Comparison of ENCODE assay signal across 12 cellular contexts in genomic region chr5:138402640-138403039, GRCh38. TPM values are rescaled to one million over a fixed set of nuclear protein-coding genes. Genes with fewer than 3 reads are reported as not detected.
A peak's percentile ranks its signal among the peaks of the same experiment; 100 is the strongest.
DNase-seq lines count a peak whose midpoint lies in the region; ATAC-seq and TF ChIP-seq lines count a peak whose summit lies in the region.
"Had no signal": no experiment of that assay in that cellular context is flagged by ENCODE, and none has a peak within 500 bp of the region (broad histone marks: within the 10 kb centered on the region; RNA-seq: fewer than 3 reads in every experiment).

No MANE protein-coding gene starts in this region.

- no peaks in the 10 kb centered on the region for H3K27me3 Mint-ChIP-seq in activated naive CD4-positive, alpha-beta T cell treated with anti-CD3 and anti-CD28 coated beads for 36 hours (ENCODE audit: low read depth)
- no peaks in the 10 kb centered on the region for H3K27me3 Mint-ChIP-seq in activated naive CD4-positive, alpha-beta T cell treated with anti-CD3 and anti-CD28 coated beads, Interleukin-2, amount 10 ng/mL, durations not matched to agents 7 days and 5 days
- no peaks in the 10 kb centered on the region for H3K27me3 Mint-ChIP-seq in stimulated activated naive B cell treated with anti-CD40 and anti-IgM and Interleukin-4, amounts not matched to agents 10 μg/mL and 1 μg/mL and 100 μg/mL, for 72 hours

- no peaks in the 10 kb centered on the region for H4K20me1 ChIP-seq in HCT116 (ENCODE audit: insufficient read depth)

- no peak overlapping the region for H3K4me3 Mint-ChIP-seq in activated naive CD4-positive, alpha-beta T cell treated with anti-CD3 and anti-CD28 coated beads for 36 hours
- H3K4me3 Mint-ChIP-seq in activated naive CD4-positive, alpha-beta T cell treated with anti-CD3 and anti-CD28 coated beads, Interleukin-2, amount 10 ng/mL, durations not matched to agents 7 days and 5 days, result no peak overlapping the region
- H3K4me3 Mint-ChIP-seq in stimulated activated naive B cell treated with anti-CD40 and anti-IgM and Interleukin-4, amounts not matched to agents 10 μg/mL and 1 μg/mL and 100 μg/mL, for 72 hours, result no peak overlapping the region

- H3K27ac ChIP-seq in HCT116 (ENCODE audit: low read depth, low read length), result no peak overlapping the region
- H3K27ac ChIP-seq: parathyroid adenoma had no signal

- no peaks in the 10 kb centered on the region for H3K79me2 ChIP-seq in HCT116 (ENCODE audit: insufficient read depth, low read length)

- ATAC-seq in HCT116 (no peak), HG03558 (IDR thresholded peaks at IDR 0.05; ENCODE audit: extremely low read depth, unreplicated experiment) (peak; percentile 75), left ventricle myocardium superior (no peak)
- peak; percentile 74 to 82 for ATAC-seq in stimulated activated naive B cell treated with anti-CD40 and anti-IgM and Interleukin-4, amounts not matched to agents 10 μg/mL and 1 μg/mL and 100 μg/mL, for 72 hours (replicated peaks)

- BruUV-seq in HCT116 (replicated peaks; lab: Mats Ljungman, UMichigan), result TSS peak; percentile 21

- no peak overlapping the region for H3K4me2 ChIP-seq in HCT116 (ENCODE audit: low read length)

- no peaks in the 10 kb centered on the region for H3K9me3 Mint-ChIP-seq in activated naive CD4-positive, alpha-beta T cell treated with anti-CD3 and anti-CD28 coated beads for 36 hours
- no peaks in the 10 kb centered on the region for H3K9me3 Mint-ChIP-seq in activated naive CD4-positive, alpha-beta T cell treated with anti-CD3 and anti-CD28 coated beads, Interleukin-2, amount 10 ng/mL, durations not matched to agents 7 days and 5 days
- H3K9me3 Mint-ChIP-seq in stimulated activated naive B cell treated with anti-CD40 and anti-IgM and Interleukin-4, amounts not matched to agents 10 μg/mL and 1 μg/mL and 100 μg/mL, for 72 hours, result peaks cover 0 to 4% of the 10 kb centered on the region in 2 donors

- no peak for TF ChIP-seq CTCF in HCT116 (IDR thresholded peaks at IDR 0.05 in 2 of 3, conservative IDR thresholded peaks at IDR 0.05 in 1 of 3; ENCODE audit: borderline replicate concordance in 1 of 3, insufficient read depth in 1 of 3, low read depth in 2 of 3, low read length in 2 of 3)

- no peaks in the 10 kb centered on the region for H3K9me2 ChIP-seq in HCT116 (ENCODE audit: insufficient read depth)

- POLR2A ChIA-PET in HCT116 (lab: Charles Lee), result no interaction called here

- H3K36me3 ChIP-seq in HCT116 (ENCODE audit: control insufficient read depth in 1 of 2, insufficient read depth in 2 of 2, low read length in 2 of 2), result peaks cover 15 to 26% of the 10 kb centered on the region in 2 experiments; a peak in 3 of 4 replicates

- no peak for TF ChIP-seq POLR2A in HCT116 (IDR thresholded peaks at IDR 0.05; ENCODE audit: borderline replicate concordance, extremely low read depth, insufficient read depth, insufficient read length)

- H3K4me3 ChIP-seq in HCT116 (replicated peaks in 1 of 2; ENCODE audit: low read depth in 1 of 2, low read length in 2 of 2), result no peak overlapping the region

- peaks cover 30% of the 10 kb centered on the region for H3K36me3 Mint-ChIP-seq in activated naive CD4-positive, alpha-beta T cell treated with anti-CD3 and anti-CD28 coated beads for 36 hours (ENCODE audit: low read depth)
- peaks cover 53% of the 10 kb centered on the region for H3K36me3 Mint-ChIP-seq in activated naive CD4-positive, alpha-beta T cell treated with anti-CD3 and anti-CD28 coated beads, Interleukin-2, amount 10 ng/mL, durations not matched to agents 7 days and 5 days
- H3K36me3 Mint-ChIP-seq in stimulated activated naive B cell treated with anti-CD40 and anti-IgM and Interleukin-4, amounts not matched to agents 10 μg/mL and 1 μg/mL and 100 μg/mL, for 72 hours, result peaks cover 42 to 63% of the 10 kb centered on the region in 2 donors

- intact Hi-C loops in activated naive CD4-positive, alpha-beta T cell treated with anti-CD3 and anti-CD28 coated beads for 36 hours (cut with micrococcal nuclease), result no loop called here
- intact Hi-C loops in HCT116 (cut with micrococcal nuclease), result no loop called here
- intact Hi-C loops in left ventricle myocardium superior (cut with micrococcal nuclease), result no loop called here

- H3K27ac Mint-ChIP-seq in activated naive CD4-positive, alpha-beta T cell treated with anti-CD3 and anti-CD28 coated beads for 36 hours, result no peak overlapping the region
- no peak overlapping the region for H3K27ac Mint-ChIP-seq in activated naive CD4-positive, alpha-beta T cell treated with anti-CD3 and anti-CD28 coated beads, Interleukin-2, amount 10 ng/mL, durations not matched to agents 7 days and 5 days
- H3K27ac Mint-ChIP-seq in stimulated activated naive B cell treated with anti-CD40 and anti-IgM and Interleukin-4, amounts not matched to agents 10 μg/mL and 1 μg/mL and 100 μg/mL, for 72 hours, result peak overlapping the region; percentile 80

- CTCF ChIA-PET in activated naive CD4-positive, alpha-beta T cell treated with anti-CD3 and anti-CD28 coated beads for 36 hours (lab: Charles Lee), result no interaction called here
- CTCF ChIA-PET in activated naive CD4-positive, alpha-beta T cell treated with anti-CD3 and anti-CD28 coated beads, Interleukin-2, amount 10 ng/mL, durations not matched to agents 7 days and 5 days (lab: Charles Lee), result interaction anchor here (0.9 kb wide), 1 partner anchor 180 kb away, joined by 3 read pairs; no protein-coding TSS in a partner anchor
- CTCF ChIA-PET in HCT116 (lab: Charles Lee), result no interaction called here

- H2AFZ ChIP-seq in HCT116 (ENCODE audit: low read depth, low read length, poor library complexity, severe bottlenecking), result no peak overlapping the region
- H2AFZ ChIP-seq: parathyroid adenoma had no signal

- DNase-seq in activated naive CD4-positive, alpha-beta T cell treated with anti-CD3 and anti-CD28 coated beads for 36 hours, result peak; percentile 21
- DNase-seq in activated naive CD4-positive, alpha-beta T cell treated with anti-CD3 and anti-CD28 coated beads, Interleukin-2, amount 10 ng/mL, durations not matched to agents 7 days and 5 days, result no peak
- DNase-seq in HCT116 (ENCODE audit: low read depth, low spot score) (no peak), left ventricle myocardium superior (no peak), HK-2 (ENCODE audit: unreplicated experiment) (no peak), NCI-H1417 treated with DMSO at 0.1 percent for 48 hours (lab: John Stamatoyannopoulos, UW) (no peak)
- DNase-seq in stimulated activated naive B cell treated with anti-CD40 and anti-IgM and Interleukin-4, amounts not matched to agents 10 μg/mL and 1 μg/mL and 100 μg/mL, for 72 hours, result no peak
- DNase-seq: cerebellar nuclear complex, erythroblast, NCI-H510A treated with DMSO at 0.1 percent for 48 hours had no signal

- H3K9me3 ChIP-seq in HCT116 (ENCODE audit: control insufficient read depth in 1 of 2, insufficient read depth in 1 of 2, low read depth in 1 of 2, low read length in 2 of 2), result no peaks in the 10 kb centered on the region

- RAD21 ChIA-PET in HCT116 (lab: Charles Lee; ENCODE audit: low non-redundant PET in 1 of 2, low total read pairs in 2 of 2, uncharacterized antibody in 2 of 2, unreplicated experiment in 2 of 2), result no interaction called here

- H3K27me3 ChIP-seq in HCT116 (ENCODE audit: insufficient read depth, low read length), result no peaks in the 10 kb centered on the region

- peaks cover 15% of the 10 kb centered on the region for H3K4me1 Mint-ChIP-seq in activated naive CD4-positive, alpha-beta T cell treated with anti-CD3 and anti-CD28 coated beads for 36 hours (ENCODE audit: low read depth)
- H3K4me1 Mint-ChIP-seq in activated naive CD4-positive, alpha-beta T cell treated with anti-CD3 and anti-CD28 coated beads, Interleukin-2, amount 10 ng/mL, durations not matched to agents 7 days and 5 days, result peaks cover 13% of the 10 kb centered on the region
- H3K4me1 Mint-ChIP-seq in stimulated activated naive B cell treated with anti-CD40 and anti-IgM and Interleukin-4, amounts not matched to agents 10 μg/mL and 1 μg/mL and 100 μg/mL, for 72 hours, result peaks cover 8 to 22% of the 10 kb centered on the region in 2 donors

- no peak for TF ChIP-seq RAD21 in HCT116 (IDR thresholded peaks at IDR 0.05; ENCODE audit: low read depth)

- no peaks in the 10 kb centered on the region for H3K4me1 ChIP-seq in HCT116 (ENCODE audit: control insufficient read depth in 1 of 2, insufficient read depth in 2 of 2, low read length in 2 of 2)
- H3K4me1 ChIP-seq: parathyroid adenoma had no signal

- H3K9ac ChIP-seq in HCT116 (ENCODE audit: low read length), result no peak overlapping the region
- H3K9ac ChIP-seq: parathyroid adenoma had no signal

TF ChIP-seq in HCT116, 20 proteins besides CTCF, POLR2A, EP300 and RAD21 (continues in another document):
- TF ChIP-seq SP1 (IDR thresholded peaks at IDR 0.05; ENCODE audit: low read depth) (no peak), CEBPB (IDR thresholded peaks at IDR 0.05; ENCODE audit: low read depth) (no peak), POLR2AphosphoS5 (IDR thresholded peaks at IDR 0.05; ENCODE audit: low read depth, low read length) (no peak), ZBTB33 (IDR thresholded peaks at IDR 0.05; ENCODE audit: extremely low read depth, insufficient replicate concordance, low read length) (no peak), SIN3A (IDR thresholded peaks at IDR 0.05; ENCODE audit: low read depth) (no peak), EZH2phosphoT487 (IDR thresholded peaks at IDR 0.05; ENCODE audit: borderline replicate concordance) (no peak), CBX3 (IDR thresholded peaks at IDR 0.05; ENCODE audit: low read depth) (no peak)

RNA-seq across cellular contexts. Expression of gene REEP2, which starts 36.2 kb away (rescaled TPM):
- 1 to 10 TPM; 1.8 to 2.2 TPM for total RNA-seq in activated naive CD4-positive, alpha-beta T cell treated with anti-CD3 and anti-CD28 coated beads for 36 hours
- total RNA-seq in HCT116 (2021; ENCODE audit: unreplicated experiment), result 4.9 TPM
- 4.7 and 5.0 TPM in 2 replicates for polyA plus RNA-seq in HCT116 (2012)
- 6.3 TPM for total RNA-seq in left ventricle myocardium superior

RNA-seq across cellular contexts. Expression of gene KDM3B, which starts 50.2 kb away (rescaled TPM):
- 10 to 100 TPM; 33.4 to 36.2 TPM for total RNA-seq in activated naive CD4-positive, alpha-beta T cell treated with anti-CD3 and anti-CD28 coated beads for 36 hours
- total RNA-seq in HCT116 (2021; ENCODE audit: unreplicated experiment) (65.1 TPM), left ventricle myocardium superior (40.8 TPM)
- 33.8 and 41.9 TPM in 2 replicates for polyA plus RNA-seq in HCT116 (2012)

Comparison
In these comparisons a context has a peak if more than half of its experiments do, and no peak if none do; other contexts are left out.
1. ATAC-seq: peak in HG03558 (single experiment) and stimulated activated naive B cell treated with anti-CD40 and anti-IgM and Interleukin-4, amounts not matched to agents 10 μg/mL and 1 μg/mL and 100 μg/mL, for 72 hours (2 of 2); none in HCT116 (single experiment) and left ventricle myocardium superior (single experiment).